Comparison of ENCODE assay signal across 8 cellular contexts in the genomic region with DNA sequence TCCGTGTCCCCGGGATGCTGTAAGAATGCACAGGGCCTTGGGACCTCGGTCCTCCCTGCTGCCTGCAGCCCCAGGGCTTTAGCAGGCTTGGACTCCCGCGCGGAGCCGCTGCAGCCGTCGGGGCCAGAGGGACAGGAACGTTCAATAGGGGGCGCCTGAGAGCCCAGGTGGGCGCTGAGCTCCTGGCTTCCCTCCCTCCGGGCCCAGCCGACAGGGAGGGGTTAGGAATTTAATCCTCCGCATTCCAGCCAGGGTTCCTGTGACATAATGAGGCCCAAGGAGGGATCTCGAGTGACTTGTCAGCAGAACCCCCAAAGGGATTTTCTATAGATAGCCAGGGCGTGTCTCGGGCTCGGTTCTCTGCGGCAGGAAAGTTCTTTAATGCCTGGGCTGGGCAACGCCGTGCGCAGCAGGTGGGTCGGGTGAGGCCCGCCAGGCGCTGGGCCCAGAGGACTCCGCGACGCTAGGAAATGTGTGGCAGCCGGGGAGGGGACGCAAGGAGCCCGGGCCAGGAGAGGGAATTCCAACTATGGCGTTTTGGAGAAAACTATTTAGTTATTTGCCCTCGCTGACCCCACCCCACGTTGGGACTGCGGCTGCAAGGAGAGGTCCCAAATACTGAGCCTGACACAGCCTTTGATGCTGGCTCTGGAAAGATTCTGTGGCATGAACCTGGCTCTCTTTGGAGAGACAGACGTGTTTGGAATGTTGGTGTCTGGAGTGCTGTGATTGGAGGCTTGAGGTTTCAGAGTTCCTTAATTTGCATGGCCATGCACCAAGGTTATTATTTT.
DNase-seq lines count a peak whose midpoint lies in the region; ATAC-seq and TF ChIP-seq lines count a peak whose summit lies in the region.

No MANE protein-coding gene starts in this region.

- no peak overlapping the region for H3K4me3 Mint-ChIP-seq in effector memory CD8-positive, alpha-beta T cell

- no peaks in the 10 kb centered on the region for H3K36me3 ChIP-seq in neuronal stem cell (replicated peaks in 1 of 2; ENCODE audit: control insufficient read depth in 2 of 2, insufficient read depth in 2 of 2, low read length in 2 of 2)

- no peak overlapping the region for H4K91ac ChIP-seq in neuronal stem cell (ENCODE audit: low read depth, low read length, poor library complexity)

- H3K9me3 Mint-ChIP-seq in effector memory CD8-positive, alpha-beta T cell = peaks cover 2 to 8% of the 10 kb centered on the region in 2 donors

- no peak overlapping the region for H2BK120ac ChIP-seq in neuronal stem cell (ENCODE audit: low read depth, low read length)

- no CpG with 5 or more reads among the region's 37 CpGs for WGBS in neuronal stem cell (ENCODE audit: extremely low coverage in 2 of 2, insufficient read length in 2 of 2, insufficient replicate concordance in 1 of 2), 2 donors

- ATAC-seq in GM19468 (IDR thresholded peaks at IDR 0.05; ENCODE audit: extremely low read depth, unreplicated experiment) = peak; percentile 51
- no peak for ATAC-seq in effector memory CD8-positive, alpha-beta T cell (replicated peaks)

- no peak overlapping the region for H3K27ac Mint-ChIP-seq in effector memory CD8-positive, alpha-beta T cell

- peak overlapping the region; percentile 75 for H3K4me2 ChIP-seq in neuronal stem cell (ENCODE audit: insufficient read depth, low read length, poor library complexity, severe bottlenecking)

- peak overlapping the region; percentile 46 for H2AFZ ChIP-seq in neuronal stem cell (ENCODE audit: low read length)

- no peak overlapping the region for H3K23ac ChIP-seq in neuronal stem cell (ENCODE audit: low read depth, low read length, poor library complexity)

- TF ChIP-seq CTCF in epithelial cell of proximal tubule (conservative IDR thresholded peaks at IDR 0.05; ENCODE audit: low read depth, low read length) = peak; percentile 82

- DNase-seq in CD1c-positive myeloid dendritic cell (ENCODE audit: extremely low spot score) (peak; percentile 3), NCI-H2171 treated with DMSO at 0.1 percent for 48 hours (lab: John Stamatoyannopoulos, UW) (peak; percentile 51), epithelial cell of proximal tubule (ENCODE audit: low read depth) (no peak), neuronal stem cell (ENCODE audit: low spot score) (peak; percentile 85), NCI-H446 treated with DMSO at 0.1 percent for 48 hours (lab: John Stamatoyannopoulos, UW) (no peak), NCI-H1105 treated with DMSO at 0.1 percent for 48 hours (lab: John Stamatoyannopoulos, UW) (no peak)
- no peak for DNase-seq in effector memory CD8-positive, alpha-beta T cell

- H3K27ac ChIP-seq in neuronal stem cell (replicated peaks; ENCODE audit: low read length) = peak overlapping the region; percentile 33

- H3K9me3 ChIP-seq in neuronal stem cell (replicated peaks in 1 of 2; ENCODE audit: control insufficient read depth in 2 of 2, insufficient read depth in 1 of 2, low read depth in 1 of 2, low read length in 2 of 2) = no peaks in the 10 kb centered on the region

- no peak overlapping the region for H4K8ac ChIP-seq in neuronal stem cell (ENCODE audit: low read depth, low read length)

- H3K4ac ChIP-seq in neuronal stem cell (ENCODE audit: low read length) = no peak overlapping the region

- peak overlapping the region; percentile 38 for H2BK15ac ChIP-seq in neuronal stem cell (ENCODE audit: low read length)

- no peak overlapping the region for H3K14ac ChIP-seq in neuronal stem cell (ENCODE audit: low read length)

- H3K4me3 ChIP-seq in epithelial cell of proximal tubule (ENCODE audit: low read depth, low read length) = peak overlapping the region; percentile 49
- peak overlapping the region in 1 of 2 donors; percentile 68 for H3K4me3 ChIP-seq in neuronal stem cell (ENCODE audit: low read length in 2 of 2)

- H3K4me1 ChIP-seq in neuronal stem cell (ENCODE audit: control insufficient read depth in 2 of 2, insufficient read depth in 1 of 2, low read depth in 1 of 2, low read length in 2 of 2) = peaks cover 0 to 6% of the 10 kb centered on the region in 2 donors

- H3K27me3 Mint-ChIP-seq in effector memory CD8-positive, alpha-beta T cell = peaks cover 7 to 11% of the 10 kb centered on the region in 2 donors

- no peak overlapping the region for H2AK5ac ChIP-seq in neuronal stem cell (ENCODE audit: low read depth, low read length)

- peak overlapping the region; percentile 71 for H2BK5ac ChIP-seq in neuronal stem cell (ENCODE audit: low read length)

- H2BK12ac ChIP-seq in neuronal stem cell (ENCODE audit: low read length) = no peak overlapping the region

- H3K36me3 Mint-ChIP-seq in effector memory CD8-positive, alpha-beta T cell (ENCODE audit: insufficient read depth) = no peaks in the 10 kb centered on the region

- no peaks in the 10 kb centered on the region for H3K79me1 ChIP-seq in neuronal stem cell (ENCODE audit: low read depth, low read length)

- H3K4me1 Mint-ChIP-seq in effector memory CD8-positive, alpha-beta T cell (ENCODE audit: low read depth in 2 of 2) = no peaks in the 10 kb centered on the region

- H3K9ac ChIP-seq in neuronal stem cell (ENCODE audit: low read depth, low read length, poor library complexity) = peak overlapping the region; percentile 74

- peaks cover 0 to 20% (median 2%) of the 10 kb centered on the region in 3 experiments for H3K27me3 ChIP-seq in neuronal stem cell (ENCODE audit: control insufficient read depth in 3 of 3, insufficient read depth in 3 of 3, low read depth in 1 of 3, low read length in 3 of 3)

- H3K18ac ChIP-seq in neuronal stem cell (ENCODE audit: low read length) = peak overlapping the region; percentile 92

Comparison
In these comparisons a context has a peak if more than half of its experiments do, and no peak if none do; other contexts are left out.
1. DNase-seq: peak in CD1c-positive myeloid dendritic cell (single experiment), NCI-H2171 treated with DMSO at 0.1 percent for 48 hours (single experiment) and neuronal stem cell (single experiment); none in epithelial cell of proximal tubule (single experiment), NCI-H446 treated with DMSO at 0.1 percent for 48 hours (single experiment), effector memory CD8-positive, alpha-beta T cell (0 of 3) and NCI-H1105 treated with DMSO at 0.1 percent for 48 hours (single experiment).